1 cellular context compared by ENCODE assay signal in genomic region chr1:46489638-46490602, GRCh38.
TF ChIP-seq lines count a peak whose summit lies in the region.

TSS of gene DMBX1 (plus strand) at chr1:46489836. CDS start at chr1:46507011, 17,175 bp downstream.

TF ChIP-seq in K562, 482 proteins besides CTCF, POLR2A, EP300 and RAD21 (continued from another document and continues in another):
- TF ChIP-seq CBX8 (IDR thresholded peaks at IDR 0.05; ENCODE audit: borderline replicate concordance, extremely low read depth, low read depth, low read length, poor library complexity, severe bottlenecking) (no peak), ZNF347 (CRISPR knock-in tag; IDR thresholded peaks at IDR 0.05; ENCODE audit: low read depth) (no peak), TGIF2 (CRISPR knock-in tag; IDR thresholded peaks at IDR 0.05) (no peak), ZNF586 (CRISPR knock-in tag; conservative IDR thresholded peaks at IDR 0.05) (no peak), ZNF408 (CRISPR knock-in tag; IDR thresholded peaks at IDR 0.05; ENCODE audit: low read depth) (no peak), ETS2 (tag; IDR thresholded peaks at IDR 0.05; ENCODE audit: borderline replicate concordance, poor library complexity, severe bottlenecking) (no peak), ZNF57 (CRISPR knock-in tag; IDR thresholded peaks at IDR 0.05) (no peak), RUNX1 (IDR thresholded peaks at IDR 0.05; ENCODE audit: low read depth) (no peak), ESRRB (CRISPR knock-in tag; IDR thresholded peaks at IDR 0.05; ENCODE audit: borderline replicate concordance) (no peak), PBX2 (CRISPR knock-in tag; IDR thresholded peaks at IDR 0.05; ENCODE audit: low read depth) (peak; percentile 75), PBX2 (tag; conservative IDR thresholded peaks at IDR 0.05; ENCODE audit: low read depth) (peak; percentile 62), ATF7 (IDR thresholded peaks at IDR 0.05) (0 out of 2 replicates have a peak, but pooled peaks have one; percentile 33), RBM25 (IDR thresholded peaks at IDR 0.05; ENCODE audit: low read depth, low read length, severe bottlenecking) (peak; percentile 99), HMGN3 (IDR thresholded peaks at IDR 0.05; ENCODE audit: borderline replicate concordance, extremely low read depth, insufficient read length, low read depth, low read length) (no peak), ZBTB34 (CRISPR knock-in tag; IDR thresholded peaks at IDR 0.05) (no peak), HDAC1 (IDR thresholded peaks at IDR 0.05) (peak in 1 of 2 experiments; percentile 30; a peak in 1 of 4 replicates), RB1 (IDR thresholded peaks at IDR 0.05; ENCODE audit: low read depth) (peak; percentile 59; the same call in 1 of the 2 replicates), CBFA2T2 (conservative IDR thresholded peaks at IDR 0.05) (no peak), TBP (optimal IDR thresholded peaks at IDR 0.05; ENCODE audit: low read depth, low read length) (peak; percentile 61), GABPB1 (CRISPR knock-in tag; IDR thresholded peaks at IDR 0.05) (no peak), KLF10 (CRISPR knock-in tag; IDR thresholded peaks at IDR 0.05) (no peak), CREB3L1 (IDR thresholded peaks at IDR 0.05; ENCODE audit: borderline replicate concordance, low read depth) (no peak), SNRNP70 (optimal IDR thresholded peaks at IDR 0.05; ENCODE audit: low read depth, low read length) (no peak), POLR2G (IDR thresholded peaks at IDR 0.05; ENCODE audit: low read depth, low read length) (peak; percentile 82), KAT2B (IDR thresholded peaks at IDR 0.05; ENCODE audit: low read depth, low read length) (no peak), BMI1 (IDR thresholded peaks at IDR 0.05; ENCODE audit: low read length) (no peak), SMARCB1 (IDR thresholded peaks at IDR 0.05; ENCODE audit: insufficient read length, low read depth) (no peak), ZNF695 (CRISPR knock-in tag; IDR thresholded peaks at IDR 0.05) (no peak), SIN3B (IDR thresholded peaks at IDR 0.05; ENCODE audit: low read depth) (no peak), KAT8 (IDR thresholded peaks at IDR 0.05; ENCODE audit: low read depth) (no peak), ZSCAN32 (CRISPR knock-in tag; IDR thresholded peaks at IDR 0.05) (no peak), CREB1 (IDR thresholded peaks at IDR 0.05) (peak; percentile 74; the same call in 1 of the 2 replicates), CREB1 (CRISPR knock-in tag; IDR thresholded peaks at IDR 0.05) (peak; percentile 71; the same call in 1 of the 2 replicates), ZNF518B (CRISPR knock-in tag; IDR thresholded peaks at IDR 0.05) (no peak), NFXL1 (CRISPR knock-in tag; IDR thresholded peaks at IDR 0.05) (no peak), REST (CRISPR knock-in tag; IDR thresholded peaks at IDR 0.05; ENCODE audit: low read depth) (no peak), DPF2 (IDR thresholded peaks at IDR 0.05) (no peak), SMAD4 (CRISPR knock-in tag; conservative IDR thresholded peaks at IDR 0.05) (no peak), ZFX (CRISPR knock-in tag; IDR thresholded peaks at IDR 0.05) (peak; percentile 69), POLR3A (IDR thresholded peaks at IDR 0.05; ENCODE audit: borderline replicate concordance, extremely low read depth, insufficient read depth, insufficient read length) (no peak), CREM (IDR thresholded peaks at IDR 0.05; ENCODE audit: low read depth) (peak; percentile 46; the same call in 1 of the 2 replicates), ETV5 (CRISPR knock-in tag; IDR thresholded peaks at IDR 0.05; ENCODE audit: low read depth) (no peak), SMAD3 (CRISPR knock-in tag; conservative IDR thresholded peaks at IDR 0.05) (no peak), ATF1 (CRISPR knock-in tag; IDR thresholded peaks at IDR 0.05) (0 out of 2 replicates have a peak, but pooled peaks have one; percentile 15), ATF1 (tag; IDR thresholded peaks at IDR 0.05) (peak; percentile 65), ZZZ3 (IDR thresholded peaks at IDR 0.05) (no peak), POLR3G (IDR thresholded peaks at IDR 0.05; ENCODE audit: extremely low read depth, insufficient read length, insufficient replicate concordance) (no peak), CHD2 (IDR thresholded peaks at IDR 0.05; ENCODE audit: low read depth, low read length) (0 out of 2 replicates have a peak, but pooled peaks have one; percentile 25), NFYB (IDR thresholded peaks at IDR 0.05; ENCODE audit: extremely low read depth, insufficient read length) (peak; percentile 78), L3MBTL2 (IDR thresholded peaks at IDR 0.05) (0 out of 2 replicates have a peak, but pooled peaks have one; percentile 20), RBM14 (IDR thresholded peaks at IDR 0.05; ENCODE audit: borderline replicate concordance, insufficient read depth, low read depth, low read length) (no peak)
- TF ChIP-seq, protein P1, sequence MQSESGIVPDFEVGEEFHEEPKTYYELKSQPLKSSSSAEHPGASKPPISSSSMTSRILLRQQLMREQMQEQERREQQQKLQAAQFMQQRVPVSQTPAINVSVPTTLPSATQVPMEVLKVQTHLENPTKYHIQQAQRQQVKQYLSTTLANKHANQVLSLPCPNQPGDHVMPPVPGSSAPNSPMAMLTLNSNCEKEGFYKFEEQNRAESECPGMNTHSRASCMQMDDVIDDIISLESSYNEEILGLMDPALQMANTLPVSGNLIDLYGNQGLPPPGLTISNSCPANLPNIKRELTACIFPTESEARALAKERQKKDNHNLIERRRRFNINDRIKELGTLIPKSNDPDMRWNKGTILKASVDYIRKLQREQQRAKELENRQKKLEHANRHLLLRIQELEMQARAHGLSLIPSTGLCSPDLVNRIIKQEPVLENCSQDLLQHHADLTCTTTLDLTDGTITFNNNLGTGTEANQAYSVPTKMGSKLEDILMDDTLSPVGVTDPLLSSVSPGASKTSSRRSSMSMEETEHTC (IDR thresholded peaks at IDR 0.05), result no peak
